In genomic region chr17:57317016-57317415, GRCh38 we compare ENCODE assay signal across 19 cellular contexts.
"Had no signal": no experiment of that assay in that cellular context is flagged by ENCODE, and none has a peak within 500 bp of the region (broad histone marks: within the 10 kb centered on the region; RNA-seq: fewer than 3 reads in every experiment).

No MANE protein-coding gene starts in this region.

- H3K27me3 ChIP-seq: dorsolateral prefrontal cortex, heart left ventricle, ovary, right atrium auricular region, sigmoid colon, testis, tibial nerve had no signal

- H3K9me3 ChIP-seq: heart left ventricle, ovary, right atrium auricular region, sigmoid colon, testis, tibial nerve had no signal

- H3K4me3 ChIP-seq: dorsolateral prefrontal cortex, heart left ventricle, ovary, right atrium auricular region, sigmoid colon, skin epidermis, testis, tibial nerve had no signal

- H3K9me3 Mint-ChIP-seq: naive thymus-derived CD4-positive, alpha-beta T cell; stimulated activated naive B cell treated with anti-CD40 and anti-IgM and Interleukin-4, amounts not matched to agents 10 μg/mL and 1 μg/mL and 100 μg/mL, for 72 hours; stimulated activated naive CD8-positive, alpha-beta T cell treated with anti-CD3 and anti-CD28 coated beads, Interleukin-15, amount 100 ng/mL, for 72 hours had no signal

- H3K27ac ChIP-seq: dorsolateral prefrontal cortex, heart left ventricle, ovary, right atrium auricular region, sigmoid colon, skin epidermis, testis, tibial nerve had no signal

- H3K4me3 Mint-ChIP-seq: stimulated activated naive B cell treated with anti-CD40 and anti-IgM and Interleukin-4, amounts not matched to agents 10 μg/mL and 1 μg/mL and 100 μg/mL, for 72 hours; stimulated activated naive CD8-positive, alpha-beta T cell treated with anti-CD3 and anti-CD28 coated beads, Interleukin-15, amount 100 ng/mL, for 72 hours had no signal

- H3K27me3 Mint-ChIP-seq: naive thymus-derived CD4-positive, alpha-beta T cell; stimulated activated naive B cell treated with anti-CD40 and anti-IgM and Interleukin-4, amounts not matched to agents 10 μg/mL and 1 μg/mL and 100 μg/mL, for 72 hours; stimulated activated naive CD8-positive, alpha-beta T cell treated with anti-CD3 and anti-CD28 coated beads, Interleukin-15, amount 100 ng/mL, for 72 hours had no signal

- H3K4me1 ChIP-seq: sigmoid colon, tibial nerve had no signal

- DNase-seq: cortex of kidney; dorsolateral prefrontal cortex; effector CD8-positive, alpha-beta T cell; heart left ventricle; hippocampal formation; kidney glomerular epithelial cell; naive thymus-derived CD4-positive, alpha-beta T cell; nucleus accumbens; ovary; sigmoid colon; stimulated activated CD4-positive, alpha-beta T cell treated with anti-CD3 and anti-CD28 coated beads, Interleukin-2, amount 100 ng/mL, for 24 hours; stimulated activated CD4-positive, alpha-beta T cell treated with anti-CD3 and anti-CD28 coated beads, Interleukin-4, amount 100 ng/mL, for 4 hours; stimulated activated naive B cell treated with anti-CD40 and anti-IgM and Interleukin-4, amounts not matched to agents 10 μg/mL and 1 μg/mL and 100 μg/mL, for 72 hours; stimulated activated naive CD8-positive, alpha-beta T cell treated with anti-CD3 and anti-CD28 coated beads, Interleukin-15, amount 100 ng/mL, for 72 hours; testis had no signal

- H3K36me3 ChIP-seq: ovary, right atrium auricular region, sigmoid colon, tibial nerve had no signal

- ATAC-seq: esophagus mucosa; heart left ventricle; naive thymus-derived CD4-positive, alpha-beta T cell; stimulated activated naive B cell treated with anti-CD40 and anti-IgM and Interleukin-4, amounts not matched to agents 10 μg/mL and 1 μg/mL and 100 μg/mL, for 72 hours; stimulated activated naive CD8-positive, alpha-beta T cell treated with anti-CD3 and anti-CD28 coated beads, Interleukin-15, amount 100 ng/mL, for 72 hours had no signal
